In genomic region chr10:78458983-78459638, GRCh38 we compare ENCODE assay signal across 1 cellular context.
TF ChIP-seq lines count a peak whose summit lies in the region.

No MANE protein-coding gene starts in this region.

TF ChIP-seq in HepG2, 621 proteins besides CTCF, POLR2A, EP300 and RAD21 (continued from another document and continues in another):
- TF ChIP-seq PRDM4 (CRISPR knock-in tag; IDR thresholded peaks at IDR 0.05; ENCODE audit: borderline replicate concordance): no peak
- no peak; the same call in 1 of the 2 replicates for TF ChIP-seq NPAS2 (CRISPR knock-in tag; IDR thresholded peaks at IDR 0.05; ENCODE audit: borderline replicate concordance)
- TF ChIP-seq FOXK2 (IDR thresholded peaks at IDR 0.05): 0 out of 2 replicates have a peak, but pooled peaks have one; percentile 46
- peak; percentile 99 for TF ChIP-seq CEBPG (CRISPR knock-in tag; IDR thresholded peaks at IDR 0.05)
- no peak for TF ChIP-seq CREB3 (CRISPR knock-in tag; IDR thresholded peaks at IDR 0.05)
- peak; percentile 95 for TF ChIP-seq MED13 (CRISPR knock-in tag; IDR thresholded peaks at IDR 0.05)
- TF ChIP-seq ZNF776 (CRISPR knock-in tag; IDR thresholded peaks at IDR 0.05): no peak
- TF ChIP-seq FOXO1 (CRISPR knock-in tag; IDR thresholded peaks at IDR 0.05): peak; percentile 99
- TF ChIP-seq MIER2 (CRISPR knock-in tag; IDR thresholded peaks at IDR 0.05): peak; percentile 85; the same call in 1 of the 2 replicates
- TF ChIP-seq ZNF710 (CRISPR knock-in tag; IDR thresholded peaks at IDR 0.05; ENCODE audit: borderline replicate concordance): peak; percentile 97
- no peak for TF ChIP-seq ZNF672 (CRISPR knock-in tag; IDR thresholded peaks at IDR 0.05)
- peak; percentile 96 for TF ChIP-seq DNMT3B (CRISPR knock-in tag; conservative IDR thresholded peaks at IDR 0.05)
- TF ChIP-seq ASH2L (IDR thresholded peaks at IDR 0.05; ENCODE audit: insufficient read length, low read depth, low read length): peak; percentile 85
- TF ChIP-seq ZNF660 (CRISPR knock-in tag; IDR thresholded peaks at IDR 0.05; ENCODE audit: borderline replicate concordance, low read depth): no peak
- no peak for TF ChIP-seq ZNF367 (CRISPR knock-in tag; IDR thresholded peaks at IDR 0.05; ENCODE audit: borderline replicate concordance)
- TF ChIP-seq SALL1 (CRISPR knock-in tag; IDR thresholded peaks at IDR 0.05): peak; percentile 97
- 0 out of 2 replicates have a peak, but pooled peaks have one; percentile 56 for TF ChIP-seq ZNF24 (IDR thresholded peaks at IDR 0.05)
- TF ChIP-seq SRSF9 (IDR thresholded peaks at IDR 0.05; ENCODE audit: borderline replicate concordance, insufficient read depth, low read depth, low read length, poor library complexity, severe bottlenecking): no peak
- TF ChIP-seq ZC3H4 (CRISPR knock-in tag; IDR thresholded peaks at IDR 0.05; ENCODE audit: borderline replicate concordance): no peak
- peak; percentile 32; the same call in 1 of the 2 replicates for TF ChIP-seq STAG1 (CRISPR knock-in tag; IDR thresholded peaks at IDR 0.05)
- TF ChIP-seq CBFB (CRISPR knock-in tag; IDR thresholded peaks at IDR 0.05): peak; percentile 83
- peak; percentile 99 for TF ChIP-seq FOXP4 (CRISPR knock-in tag; IDR thresholded peaks at IDR 0.05)
- no peak for TF ChIP-seq MAFG (CRISPR knock-in tag; IDR thresholded peaks at IDR 0.05)
- TF ChIP-seq THAP9 (CRISPR knock-in tag; IDR thresholded peaks at IDR 0.05; ENCODE audit: borderline replicate concordance): no peak
- peak; percentile 81 for TF ChIP-seq KDM1A (CRISPR knock-in tag; IDR thresholded peaks at IDR 0.05)
- peak; percentile 59 to 84; a peak in 3 of 4 replicates for TF ChIP-seq NR2F1 (CRISPR knock-in tag; IDR thresholded peaks at IDR 0.05)
- TF ChIP-seq ZNF274 (CRISPR knock-in tag; IDR thresholded peaks at IDR 0.05): no peak
- TF ChIP-seq ZNF160 (CRISPR knock-in tag; IDR thresholded peaks at IDR 0.05): no peak; the same call in 1 of the 2 replicates
- TF ChIP-seq NFE2L1 (CRISPR knock-in tag; IDR thresholded peaks at IDR 0.05; ENCODE audit: borderline replicate concordance): no peak
- TF ChIP-seq TFDP2 (CRISPR knock-in tag; IDR thresholded peaks at IDR 0.05): peak; percentile 68
- no peak for TF ChIP-seq ZNF33B (CRISPR knock-in tag; IDR thresholded peaks at IDR 0.05)
- no peak for TF ChIP-seq ZNF772 (CRISPR knock-in tag; IDR thresholded peaks at IDR 0.05)
- no peak for TF ChIP-seq KLF9 (CRISPR knock-in tag; IDR thresholded peaks at IDR 0.05; ENCODE audit: low read depth)
- TF ChIP-seq POGZ (CRISPR knock-in tag; IDR thresholded peaks at IDR 0.05): peak; percentile 89
- TF ChIP-seq CC2D1A (CRISPR knock-in tag; IDR thresholded peaks at IDR 0.05): no peak
- TF ChIP-seq DR1 (CRISPR knock-in tag; IDR thresholded peaks at IDR 0.05): no peak; the same call in 1 of the 2 replicates
- TF ChIP-seq ATRX (CRISPR knock-in tag; IDR thresholded peaks at IDR 0.05; ENCODE audit: borderline replicate concordance): no peak
- no peak for TF ChIP-seq SIN3B (IDR thresholded peaks at IDR 0.05; ENCODE audit: low read length)
- TF ChIP-seq MYPOP (CRISPR knock-in tag; IDR thresholded peaks at IDR 0.05): peak; percentile 72; the same call in 1 of the 2 replicates
- TF ChIP-seq ZNF7 (CRISPR knock-in tag; IDR thresholded peaks at IDR 0.05): no peak; the same call in 1 of the 2 replicates
- no peak for TF ChIP-seq PCBP1 (IDR thresholded peaks at IDR 0.05; ENCODE audit: borderline replicate concordance, low read depth, low read length)
- TF ChIP-seq ZNF335 (CRISPR knock-in tag; IDR thresholded peaks at IDR 0.05): peak; percentile 55; the same call in 1 of the 2 replicates
- no peak for TF ChIP-seq ZNF678 (CRISPR knock-in tag; IDR thresholded peaks at IDR 0.05)
- no peak for TF ChIP-seq SETDB1 (CRISPR knock-in tag; IDR thresholded peaks at IDR 0.05; ENCODE audit: borderline replicate concordance)
- peak; percentile 95 for TF ChIP-seq THRA (CRISPR knock-in tag; IDR thresholded peaks at IDR 0.05; ENCODE audit: borderline replicate concordance)
- TF ChIP-seq ZHX1 (CRISPR knock-in tag; IDR thresholded peaks at IDR 0.05; ENCODE audit: low read depth): 0 out of 2 replicates have a peak, but pooled peaks have one; percentile 37
- peak; percentile 95 for TF ChIP-seq TBX3 (IDR thresholded peaks at IDR 0.05; ENCODE audit: borderline replicate concordance)
- no peak for TF ChIP-seq ZNF282 (IDR thresholded peaks at IDR 0.05; ENCODE audit: partially characterized antibody)
- TF ChIP-seq NFE2L2 (IDR thresholded peaks at IDR 0.05; ENCODE audit: low read length): no peak
- no peak for TF ChIP-seq ZNF121 (CRISPR knock-in tag; IDR thresholded peaks at IDR 0.05)
- no peak for TF ChIP-seq NR1H2 (CRISPR knock-in tag; IDR thresholded peaks at IDR 0.05; ENCODE audit: borderline replicate concordance, low read depth)
- TF ChIP-seq ZZZ3 (CRISPR knock-in tag; IDR thresholded peaks at IDR 0.05; ENCODE audit: borderline replicate concordance): no peak
- TF ChIP-seq HDAC6 (IDR thresholded peaks at IDR 0.05; ENCODE audit: low read depth, low read length): no peak
- TF ChIP-seq ZNF468 (CRISPR knock-in tag; IDR thresholded peaks at IDR 0.05): no peak
- peak; percentile 82; the same call in 1 of the 2 replicates for TF ChIP-seq SNAI1 (CRISPR knock-in tag; IDR thresholded peaks at IDR 0.05; ENCODE audit: borderline replicate concordance)
